In the genomic region with DNA sequence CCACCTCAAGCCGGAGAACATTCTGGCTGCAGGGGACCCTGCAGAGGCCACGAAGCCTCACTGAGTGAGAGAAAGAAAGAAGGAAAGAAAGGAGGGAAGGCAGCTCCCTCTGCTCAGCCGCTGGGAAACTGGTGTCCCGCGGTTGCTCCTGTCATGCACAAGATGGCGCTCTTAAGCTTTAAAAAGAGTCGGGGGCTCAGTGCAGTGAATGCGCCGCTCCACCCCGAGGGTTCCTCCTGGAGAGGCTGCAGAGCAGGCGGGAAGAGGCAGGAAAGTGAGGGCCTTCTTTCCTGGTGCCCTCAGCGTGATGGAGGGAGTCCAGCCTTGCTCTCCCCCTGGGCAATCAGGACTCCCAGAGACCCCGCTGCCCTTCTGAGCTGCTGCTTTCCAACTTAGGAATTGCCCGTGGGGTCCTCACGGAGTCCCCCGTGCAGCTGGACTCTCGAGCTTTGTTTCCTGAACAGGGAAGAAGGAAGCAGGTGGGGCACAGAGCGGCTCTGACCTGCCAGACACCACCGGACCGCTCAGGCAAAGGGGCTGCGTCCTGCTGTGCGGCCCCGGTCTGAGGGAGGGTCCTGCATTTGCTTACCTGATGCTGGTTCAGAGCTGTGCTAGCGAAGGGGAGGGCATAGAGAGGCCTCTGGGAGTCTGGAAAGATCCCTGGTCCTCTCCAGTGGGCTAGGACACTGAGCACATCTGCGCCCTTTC, we compare ENCODE assay signal across 8 cellular contexts.
DNase-seq lines count a peak whose midpoint lies in the region; ATAC-seq and TF ChIP-seq lines count a peak whose summit lies in the region.

No MANE protein-coding gene starts in this region.

- H3K9me3 ChIP-seq in psoas muscle, result no peaks in the 10 kb centered on the region

- intact Hi-C loops in psoas muscle (cut with DNase I), result loop anchor here (5.0 kb wide), 3 partner anchors 154 to 1704 kb away; no protein-coding TSS in a partner anchor

- 43 to 48% (median 45%) methylated on average over 25 of the region's 25 CpGs for WGBS in psoas muscle, 3 donors

- H3K27me3 ChIP-seq in psoas muscle (ENCODE audit: insufficient read depth in 3 of 3, low read length in 2 of 3), result peaks cover 0 to 32% (median 2%) of the 10 kb centered on the region in 3 donors

- ATAC-seq in psoas muscle (peak in 1 of 4 donors; percentile 30), GM18861 (IDR thresholded peaks at IDR 0.05; ENCODE audit: unreplicated experiment) (no peak), GM18517 (IDR thresholded peaks at IDR 0.05; ENCODE audit: unreplicated experiment) (no peak)

- no peaks in the 10 kb centered on the region for H3K4me1 ChIP-seq in psoas muscle

- H3K4me3 ChIP-seq in epithelial cell of proximal tubule (ENCODE audit: low read depth, low read length) (no peak overlapping the region), psoas muscle (no peak overlapping the region), coronary artery (no peak overlapping the region)

- H3K27ac ChIP-seq in psoas muscle (no peak overlapping the region), coronary artery (no peak overlapping the region)

- H3K36me3 ChIP-seq in psoas muscle (ENCODE audit: insufficient read depth in 1 of 2, low read depth in 1 of 2), result no peaks in the 10 kb centered on the region

- peak; percentile 64 for TF ChIP-seq CTCF in epithelial cell of proximal tubule (conservative IDR thresholded peaks at IDR 0.05; ENCODE audit: low read depth, low read length)
- peak; percentile 37 for TF ChIP-seq CTCF in psoas muscle (IDR thresholded peaks at IDR 0.05)
- no peak for TF ChIP-seq CTCF in coronary artery (IDR thresholded peaks at IDR 0.05)

- DNase-seq in stimulated activated CD4-positive, alpha-beta T cell treated with anti-CD3 and anti-CD28 coated beads, Interleukin-2, amount 100 ng/mL, for 48 hours, result peak; percentile 7 to 20
- no peak for DNase-seq in stimulated activated CD4-positive, alpha-beta T cell treated with anti-CD3 and anti-CD28 coated beads, Interleukin-4, amount 100 ng/mL, for 4 hours
- peak; percentile 4 for DNase-seq in NCI-H526 treated with DMSO at 0.1 percent for 48 hours (lab: John Stamatoyannopoulos, UW)
- no peak for DNase-seq in epithelial cell of proximal tubule (ENCODE audit: low read depth)
- DNase-seq in psoas muscle, result peak in 1 of 2 donors; percentile 57
- DNase-seq in coronary artery (ENCODE audit: low spot score), result no peak

Comparison
In these comparisons a context has a peak if more than half of its experiments do, and no peak if none do; other contexts are left out.
1. DNase-seq: peak in stimulated activated CD4-positive, alpha-beta T cell treated with anti-CD3 and anti-CD28 coated beads, Interleukin-2, amount 100 ng/mL, for 48 hours (2 of 2) and NCI-H526 treated with DMSO at 0.1 percent for 48 hours (single experiment); none in stimulated activated CD4-positive, alpha-beta T cell treated with anti-CD3 and anti-CD28 coated beads, Interleukin-4, amount 100 ng/mL, for 4 hours (0 of 2), epithelial cell of proximal tubule (single experiment) and coronary artery (single experiment).